Comparison of ENCODE assay signal across 1 cellular context in genomic region chr1:155080250-155081228, GRCh38.
TF ChIP-seq lines count a peak whose summit lies in the region.

No MANE protein-coding gene starts in this region.

TF ChIP-seq in K562, 482 proteins besides CTCF, POLR2A, EP300 and RAD21 (continued from another document and continues in another):
- TF ChIP-seq, protein P1, sequence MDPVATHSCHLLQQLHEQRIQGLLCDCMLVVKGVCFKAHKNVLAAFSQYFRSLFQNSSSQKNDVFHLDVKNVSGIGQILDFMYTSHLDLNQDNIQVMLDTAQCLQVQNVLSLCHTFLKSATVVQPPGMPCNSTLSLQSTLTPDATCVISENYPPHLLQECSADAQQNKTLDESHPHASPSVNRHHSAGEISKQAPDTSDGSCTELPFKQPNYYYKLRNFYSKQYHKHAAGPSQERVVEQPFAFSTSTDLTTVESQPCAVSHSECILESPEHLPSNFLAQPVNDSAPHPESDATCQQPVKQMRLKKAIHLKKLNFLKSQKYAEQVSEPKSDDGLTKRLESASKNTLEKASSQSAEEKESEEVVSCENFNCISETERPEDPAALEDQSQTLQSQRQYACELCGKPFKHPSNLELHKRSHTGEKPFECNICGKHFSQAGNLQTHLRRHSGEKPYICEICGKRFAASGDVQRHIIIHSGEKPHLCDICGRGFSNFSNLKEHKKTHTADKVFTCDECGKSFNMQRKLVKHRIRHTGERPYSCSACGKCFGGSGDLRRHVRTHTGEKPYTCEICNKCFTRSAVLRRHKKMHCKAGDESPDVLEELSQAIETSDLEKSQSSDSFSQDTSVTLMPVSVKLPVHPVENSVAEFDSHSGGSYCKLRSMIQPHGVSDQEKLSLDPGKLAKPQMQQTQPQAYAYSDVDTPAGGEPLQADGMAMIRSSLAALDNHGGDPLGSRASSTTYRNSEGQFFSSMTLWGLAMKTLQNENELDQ (CRISPR knock-in tag; IDR thresholded peaks at IDR 0.05; ENCODE audit: borderline replicate concordance), result no peak
- no peak for TF ChIP-seq ESRRB (CRISPR knock-in tag; IDR thresholded peaks at IDR 0.05; ENCODE audit: borderline replicate concordance)
- TF ChIP-seq, protein P2, sequence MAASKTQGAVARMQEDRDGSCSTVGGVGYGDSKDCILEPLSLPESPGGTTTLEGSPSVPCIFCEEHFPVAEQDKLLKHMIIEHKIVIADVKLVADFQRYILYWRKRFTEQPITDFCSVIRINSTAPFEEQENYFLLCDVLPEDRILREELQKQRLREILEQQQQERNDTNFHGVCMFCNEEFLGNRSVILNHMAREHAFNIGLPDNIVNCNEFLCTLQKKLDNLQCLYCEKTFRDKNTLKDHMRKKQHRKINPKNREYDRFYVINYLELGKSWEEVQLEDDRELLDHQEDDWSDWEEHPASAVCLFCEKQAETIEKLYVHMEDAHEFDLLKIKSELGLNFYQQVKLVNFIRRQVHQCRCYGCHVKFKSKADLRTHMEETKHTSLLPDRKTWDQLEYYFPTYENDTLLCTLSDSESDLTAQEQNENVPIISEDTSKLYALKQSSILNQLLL (CRISPR knock-in tag; IDR thresholded peaks at IDR 0.05; ENCODE audit: borderline replicate concordance), result no peak
- TF ChIP-seq ZNF57 (CRISPR knock-in tag; IDR thresholded peaks at IDR 0.05), result no peak
- 0 out of 2 replicates have a peak, but pooled peaks have one; percentile 78 for TF ChIP-seq KAT7 (CRISPR knock-in tag; IDR thresholded peaks at IDR 0.05; ENCODE audit: borderline replicate concordance)
- TF ChIP-seq HNRNPLL (IDR thresholded peaks at IDR 0.05; ENCODE audit: low read depth, low read length, poor library complexity, severe bottlenecking), result no peak
- no peak for TF ChIP-seq TCFL5 (CRISPR knock-in tag; conservative IDR thresholded peaks at IDR 0.05)
- TF ChIP-seq HES1 (IDR thresholded peaks at IDR 0.05; ENCODE audit: low read depth), result no peak
- peak; percentile 89 for TF ChIP-seq PKNOX1 (IDR thresholded peaks at IDR 0.05)
- no peak for TF ChIP-seq CREB1 (IDR thresholded peaks at IDR 0.05)
- TF ChIP-seq CREB1 (CRISPR knock-in tag; IDR thresholded peaks at IDR 0.05), result 0 out of 2 replicates have a peak, but pooled peaks have one; percentile 48
- TF ChIP-seq, protein P3, sequence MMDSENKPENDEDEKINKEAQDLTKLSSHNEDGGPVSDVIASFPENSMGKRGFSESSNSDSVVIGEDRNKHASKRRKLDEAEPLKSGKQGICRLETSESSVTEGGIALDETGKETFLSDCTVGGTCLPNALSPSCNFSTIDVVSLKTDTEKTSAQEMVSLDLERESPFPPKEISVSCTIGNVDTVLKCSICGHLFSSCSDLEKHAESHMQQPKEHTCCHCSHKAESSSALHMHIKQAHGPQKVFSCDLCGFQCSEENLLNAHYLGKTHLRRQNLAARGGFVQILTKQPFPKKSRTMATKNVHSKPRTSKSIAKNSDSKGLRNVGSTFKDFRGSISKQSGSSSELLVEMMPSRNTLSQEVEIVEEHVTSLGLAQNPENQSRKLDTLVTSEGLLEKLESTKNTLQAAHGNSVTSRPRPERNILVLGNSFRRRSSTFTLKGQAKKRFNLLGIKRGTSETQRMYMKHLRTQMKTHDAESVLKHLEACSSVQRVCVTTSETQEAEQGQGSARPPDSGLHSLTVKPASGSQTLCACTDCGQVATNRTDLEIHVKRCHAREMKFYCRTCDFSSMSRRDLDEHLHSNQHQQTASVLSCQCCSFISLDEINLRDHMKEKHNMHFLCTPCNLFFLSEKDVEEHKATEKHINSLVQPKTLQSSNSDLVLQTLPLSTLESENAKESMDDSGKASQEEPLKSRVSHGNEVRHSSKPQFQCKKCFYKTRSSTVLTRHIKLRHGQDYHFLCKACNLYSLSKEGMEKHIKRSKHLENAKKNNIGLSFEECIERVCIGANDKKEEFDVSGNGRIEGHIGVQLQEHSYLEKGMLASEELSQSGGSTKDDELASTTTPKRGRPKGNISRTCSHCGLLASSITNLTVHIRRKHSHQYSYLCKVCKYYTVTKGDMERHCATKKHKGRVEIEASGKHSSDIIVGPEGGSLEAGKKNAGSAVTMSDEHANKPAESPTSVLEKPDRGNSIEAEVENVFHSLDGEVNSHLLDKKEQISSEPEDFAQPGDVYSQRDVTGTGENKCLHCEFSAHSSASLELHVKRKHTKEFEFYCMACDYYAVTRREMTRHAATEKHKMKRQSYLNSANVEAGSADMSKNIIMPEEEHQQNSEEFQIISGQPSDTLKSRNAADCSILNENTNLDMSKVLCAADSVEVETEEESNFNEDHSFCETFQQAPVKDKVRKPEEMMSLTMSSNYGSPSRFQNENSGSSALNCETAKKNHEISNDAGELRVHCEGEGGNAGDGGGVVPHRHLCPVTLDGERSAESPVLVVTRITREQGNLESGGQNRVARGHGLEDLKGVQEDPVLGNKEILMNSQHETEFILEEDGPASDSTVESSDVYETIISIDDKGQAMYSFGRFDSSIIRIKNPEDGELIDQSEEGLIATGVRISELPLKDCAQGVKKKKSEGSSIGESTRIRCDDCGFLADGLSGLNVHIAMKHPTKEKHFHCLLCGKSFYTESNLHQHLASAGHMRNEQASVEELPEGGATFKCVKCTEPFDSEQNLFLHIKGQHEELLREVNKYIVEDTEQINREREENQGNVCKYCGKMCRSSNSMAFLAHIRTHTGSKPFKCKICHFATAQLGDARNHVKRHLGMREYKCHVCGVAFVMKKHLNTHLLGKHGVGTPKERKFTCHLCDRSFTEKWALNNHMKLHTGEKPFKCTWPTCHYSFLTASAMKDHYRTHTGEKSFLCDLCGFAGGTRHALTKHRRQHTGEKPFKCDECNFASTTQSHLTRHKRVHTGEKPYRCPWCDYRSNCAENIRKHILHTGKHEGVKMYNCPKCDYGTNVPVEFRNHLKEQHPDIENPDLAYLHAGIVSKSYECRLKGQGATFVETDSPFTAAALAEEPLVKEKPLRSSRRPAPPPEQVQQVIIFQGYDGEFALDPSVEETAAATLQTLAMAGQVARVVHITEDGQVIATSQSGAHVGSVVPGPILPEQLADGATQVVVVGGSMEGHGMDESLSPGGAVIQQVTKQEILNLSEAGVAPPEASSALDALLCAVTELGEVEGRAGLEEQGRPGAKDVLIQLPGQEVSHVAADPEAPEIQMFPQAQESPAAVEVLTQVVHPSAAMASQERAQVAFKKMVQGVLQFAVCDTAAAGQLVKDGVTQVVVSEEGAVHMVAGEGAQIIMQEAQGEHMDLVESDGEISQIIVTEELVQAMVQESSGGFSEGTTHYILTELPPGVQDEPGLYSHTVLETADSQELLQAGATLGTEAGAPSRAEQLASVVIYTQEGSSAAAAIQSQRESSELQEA (IDR thresholded peaks at IDR 0.05; ENCODE audit: low read depth), result no peak
- TF ChIP-seq POLR2G (IDR thresholded peaks at IDR 0.05; ENCODE audit: low read depth, low read length), result 0 out of 2 replicates have a peak, but pooled peaks have one; percentile 20
- TF ChIP-seq SRSF7 (optimal IDR thresholded peaks at IDR 0.05; ENCODE audit: low read depth, low read length), result no peak
- TF ChIP-seq ETV6 (IDR thresholded peaks at IDR 0.05; ENCODE audit: borderline replicate concordance in 1 of 2, low read depth in 2 of 2, low read length in 1 of 2), result no peak
- TF ChIP-seq ETV6 (CRISPR knock-in tag; IDR thresholded peaks at IDR 0.05; ENCODE audit: borderline replicate concordance), result 0 out of 2 replicates have a peak, but pooled peaks have one; percentile 77
- no peak for TF ChIP-seq POLR3A (IDR thresholded peaks at IDR 0.05; ENCODE audit: borderline replicate concordance, extremely low read depth, insufficient read depth, insufficient read length)
- TF ChIP-seq UBTF (IDR thresholded peaks at IDR 0.05; ENCODE audit: borderline replicate concordance in 1 of 2, low read depth in 2 of 2, low read length in 2 of 2), result peak; percentile 67 to 74; a peak in 2 of 4 replicates
- no peak for TF ChIP-seq ZNF408 (CRISPR knock-in tag; IDR thresholded peaks at IDR 0.05; ENCODE audit: low read depth)
- TF ChIP-seq, protein P4, sequence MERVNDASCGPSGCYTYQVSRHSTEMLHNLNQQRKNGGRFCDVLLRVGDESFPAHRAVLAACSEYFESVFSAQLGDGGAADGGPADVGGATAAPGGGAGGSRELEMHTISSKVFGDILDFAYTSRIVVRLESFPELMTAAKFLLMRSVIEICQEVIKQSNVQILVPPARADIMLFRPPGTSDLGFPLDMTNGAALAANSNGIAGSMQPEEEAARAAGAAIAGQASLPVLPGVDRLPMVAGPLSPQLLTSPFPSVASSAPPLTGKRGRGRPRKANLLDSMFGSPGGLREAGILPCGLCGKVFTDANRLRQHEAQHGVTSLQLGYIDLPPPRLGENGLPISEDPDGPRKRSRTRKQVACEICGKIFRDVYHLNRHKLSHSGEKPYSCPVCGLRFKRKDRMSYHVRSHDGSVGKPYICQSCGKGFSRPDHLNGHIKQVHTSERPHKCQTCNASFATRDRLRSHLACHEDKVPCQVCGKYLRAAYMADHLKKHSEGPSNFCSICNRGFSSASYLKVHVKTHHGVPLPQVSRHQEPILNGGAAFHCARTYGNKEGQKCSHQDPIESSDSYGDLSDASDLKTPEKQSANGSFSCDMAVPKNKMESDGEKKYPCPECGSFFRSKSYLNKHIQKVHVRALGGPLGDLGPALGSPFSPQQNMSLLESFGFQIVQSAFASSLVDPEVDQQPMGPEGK (CRISPR knock-in tag; IDR thresholded peaks at IDR 0.05; ENCODE audit: borderline replicate concordance), result no peak
- no peak for TF ChIP-seq ZKSCAN1 (IDR thresholded peaks at IDR 0.05; ENCODE audit: low read depth, low read length)
- no peak for TF ChIP-seq CBX2 (IDR thresholded peaks at IDR 0.05; ENCODE audit: insufficient read depth, low read length, poor library complexity, severe bottlenecking)
- TF ChIP-seq NFATC3 (IDR thresholded peaks at IDR 0.05), result no peak
- no peak for TF ChIP-seq ZNF41 (CRISPR knock-in tag; conservative IDR thresholded peaks at IDR 0.05)
- no peak for TF ChIP-seq HNRNPUL1 (IDR thresholded peaks at IDR 0.05; ENCODE audit: low read length)
- TF ChIP-seq RB1 (IDR thresholded peaks at IDR 0.05; ENCODE audit: low read depth), result peak; percentile 75; the same call in 1 of the 2 replicates
- TF ChIP-seq RHOXF2B (CRISPR knock-in tag; conservative IDR thresholded peaks at IDR 0.05), result no peak
- TF ChIP-seq DACH1 (IDR thresholded peaks at IDR 0.05; ENCODE audit: partially characterized antibody), result no peak
- peak; percentile 51; the same call in 1 of the 2 replicates for TF ChIP-seq SMAD4 (CRISPR knock-in tag; conservative IDR thresholded peaks at IDR 0.05)
- TF ChIP-seq ZFP91 (CRISPR knock-in tag; IDR thresholded peaks at IDR 0.05), result no peak
- TF ChIP-seq TSC22D4 (tag; IDR thresholded peaks at IDR 0.05), result no peak
- TF ChIP-seq, protein P5, sequence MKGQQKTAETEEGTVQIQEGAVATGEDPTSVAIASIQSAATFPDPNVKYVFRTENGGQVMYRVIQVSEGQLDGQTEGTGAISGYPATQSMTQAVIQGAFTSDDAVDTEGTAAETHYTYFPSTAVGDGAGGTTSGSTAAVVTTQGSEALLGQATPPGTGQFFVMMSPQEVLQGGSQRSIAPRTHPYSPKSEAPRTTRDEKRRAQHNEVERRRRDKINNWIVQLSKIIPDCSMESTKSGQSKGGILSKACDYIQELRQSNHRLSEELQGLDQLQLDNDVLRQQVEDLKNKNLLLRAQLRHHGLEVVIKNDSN (CRISPR knock-in tag; IDR thresholded peaks at IDR 0.05), result peak; percentile 93
- no peak for TF ChIP-seq RBM39 (optimal IDR thresholded peaks at IDR 0.05; ENCODE audit: low read depth, low read length)
- TF ChIP-seq CBFA2T2 (conservative IDR thresholded peaks at IDR 0.05), result peak; percentile 77
- TF ChIP-seq TGIF2 (CRISPR knock-in tag; IDR thresholded peaks at IDR 0.05), result no peak
- no peak for TF ChIP-seq HMGN3 (IDR thresholded peaks at IDR 0.05; ENCODE audit: borderline replicate concordance, extremely low read depth, insufficient read length, low read depth, low read length)
- peak; percentile 49; the same call in 1 of the 2 replicates for TF ChIP-seq CBX1 (IDR thresholded peaks at IDR 0.05; ENCODE audit: low read depth)
- no peak for TF ChIP-seq KLF1 (tag; IDR thresholded peaks at IDR 0.05)
- peak; percentile 97 for TF ChIP-seq BHLHE40 (IDR thresholded peaks at IDR 0.05; ENCODE audit: low read length)
- no peak for TF ChIP-seq ELF2 (CRISPR knock-in tag; IDR thresholded peaks at IDR 0.05)
